8 cellular contexts compared by ENCODE assay signal in genomic region chr9:39030391-39031019, GRCh38.
DNase-seq lines count a peak whose midpoint lies in the region; ATAC-seq, FAIRE-seq and TF ChIP-seq lines count a peak whose summit lies in the region.
"Not testable (repeated sequence)": the region's sequence is repeated elsewhere in the genome, so short reads cannot be mapped to it uniquely, and the experiment has no call there.

No MANE protein-coding gene starts in this region.

- not testable (repeated sequence) for H3K4me1 ChIP-seq in HCT116 (ENCODE audit: control insufficient read depth in 1 of 2, insufficient read depth in 2 of 2, low read length in 2 of 2); Panc1 (ENCODE audit: control insufficient read depth, insufficient read depth, low read length); endothelial cell of umbilical vein (ENCODE audit: control insufficient read depth, extremely low read depth, insufficient read depth, low read length); hepatocyte (ENCODE audit: insufficient read depth)

- not testable (repeated sequence) for H3K4me3 Mint-ChIP-seq in activated naive CD8-positive, alpha-beta T cell treated with anti-CD3 and anti-CD28 coated beads, Interleukin-2, amount 50 U/mL, for 24 hours

- not testable (repeated sequence) for H3K9me3 ChIP-seq in HCT116 (ENCODE audit: control insufficient read depth in 1 of 2, insufficient read depth in 1 of 2, low read depth in 1 of 2, low read length in 2 of 2); Panc1 (ENCODE audit: control insufficient read depth, insufficient read depth, low read depth, low read length); endothelial cell of umbilical vein (replicated peaks; ENCODE audit: control insufficient read depth, insufficient read depth, low read length); hepatocyte (ENCODE audit: low read depth)

- DNase-seq in Caki2 (ENCODE audit: low read depth): peak; percentile 86
- peak; percentile 86 for DNase-seq in HCT116 (ENCODE audit: low read depth, low spot score)
- peak; percentile 38 for DNase-seq in Panc1 (ENCODE audit: low read depth, low spot score)
- DNase-seq in activated naive CD8-positive, alpha-beta T cell treated with anti-CD3 and anti-CD28 coated beads, Interleukin-2, amount 50 U/mL, for 24 hours; hepatocyte (ENCODE audit: low spot score); omental fat pad (ENCODE audit: low spot score): not testable (repeated sequence)
- peak; percentile 93 for DNase-seq in endothelial cell of umbilical vein (ENCODE audit: low read depth, low spot score)

- ATAC-seq in HCT116 (peak; percentile 89), HG03469 (IDR thresholded peaks at IDR 0.05; ENCODE audit: unreplicated experiment) (peak; percentile 38), Panc1 (peak; percentile 86), omental fat pad (ENCODE audit: low FRiP score) (peak; percentile 54)
- ATAC-seq in activated naive CD8-positive, alpha-beta T cell treated with anti-CD3 and anti-CD28 coated beads, Interleukin-2, amount 50 U/mL, for 24 hours: peak; percentile 49

- intact Hi-C loops in HCT116 (cut with micrococcal nuclease); Panc1 (cut with micrococcal nuclease; ENCODE audit: unreplicated experiment); endothelial cell of umbilical vein (cut with micrococcal nuclease): not testable (repeated sequence)

- not testable (repeated sequence) for H3K27me3 ChIP-seq in HCT116 (ENCODE audit: insufficient read depth, low read length); Panc1 (ENCODE audit: control insufficient read depth, insufficient read depth, low read length); endothelial cell of umbilical vein (ENCODE audit: control insufficient read depth in 2 of 2, insufficient read depth in 2 of 2, low read length in 2 of 2); hepatocyte

- not testable (repeated sequence) for TF ChIP-seq RAD21 in HCT116 (IDR thresholded peaks at IDR 0.05; ENCODE audit: low read depth)

- not testable (repeated sequence) for H3K79me2 ChIP-seq in HCT116 (ENCODE audit: insufficient read depth, low read length); endothelial cell of umbilical vein (ENCODE audit: control insufficient read depth, insufficient read depth, low read length); hepatocyte

- not testable (repeated sequence) for H3K36me3 Mint-ChIP-seq in activated naive CD8-positive, alpha-beta T cell treated with anti-CD3 and anti-CD28 coated beads, Interleukin-2, amount 50 U/mL, for 24 hours (ENCODE audit: low read depth)

- RAD21 ChIA-PET in HCT116 (lab: Charles Lee; ENCODE audit: low non-redundant PET in 1 of 2, low total read pairs in 2 of 2, uncharacterized antibody in 2 of 2, unreplicated experiment in 2 of 2): not testable (repeated sequence)

- not testable (repeated sequence) for BruUV-seq in HCT116 (replicated peaks; lab: Mats Ljungman, UMichigan); Panc1 (replicated peaks; lab: Mats Ljungman, UMichigan)
- TSS peak; percentile 59 for BruUV-seq in endothelial cell of umbilical vein (replicated peaks; lab: Mats Ljungman, UMichigan)

- not testable (repeated sequence) for H3K9me3 Mint-ChIP-seq in activated naive CD8-positive, alpha-beta T cell treated with anti-CD3 and anti-CD28 coated beads, Interleukin-2, amount 50 U/mL, for 24 hours

- peak overlapping the region; percentile 28 for H2AFZ ChIP-seq in HCT116 (ENCODE audit: low read depth, low read length, poor library complexity, severe bottlenecking)
- not testable (repeated sequence) for H2AFZ ChIP-seq in endothelial cell of umbilical vein (ENCODE audit: low read depth, low read length); hepatocyte

- H4K20me1 ChIP-seq in HCT116 (ENCODE audit: insufficient read depth); endothelial cell of umbilical vein (replicated peaks; ENCODE audit: control insufficient read depth, extremely low read depth, insufficient read depth, low read length); hepatocyte (ENCODE audit: insufficient read depth, poor library complexity, severe bottlenecking): not testable (repeated sequence)

- H3K4me3 ChIP-seq in HCT116 (replicated peaks in 1 of 2; ENCODE audit: low read depth in 1 of 2, low read length in 2 of 2); Panc1 (ENCODE audit: low read depth in 2 of 2, low read length in 2 of 2); endothelial cell of umbilical vein (replicated peaks in 1 of 3; ENCODE audit: insufficient read depth in 1 of 3, low read depth in 1 of 3, low read length in 3 of 3); hepatocyte: not testable (repeated sequence)

- not testable (repeated sequence) for H3K9ac ChIP-seq in HCT116 (ENCODE audit: low read length); endothelial cell of umbilical vein (replicated peaks; ENCODE audit: extremely low read depth, insufficient read depth, low read length)

- TF ChIP-seq POLR2A in HCT116 (IDR thresholded peaks at IDR 0.05; ENCODE audit: borderline replicate concordance, extremely low read depth, insufficient read depth, insufficient read length); endothelial cell of umbilical vein (IDR thresholded peaks at IDR 0.05; ENCODE audit: low read depth, low read length): not testable (repeated sequence)

- H3K27ac Mint-ChIP-seq in activated naive CD8-positive, alpha-beta T cell treated with anti-CD3 and anti-CD28 coated beads, Interleukin-2, amount 50 U/mL, for 24 hours: not testable (repeated sequence)

- CTCF ChIA-PET in HCT116 (lab: Charles Lee); Panc1 (lab: Charles Lee); endothelial cell of umbilical vein (lab: Charles Lee): not testable (repeated sequence)

- H3K9me1 ChIP-seq in endothelial cell of umbilical vein (replicated peaks; ENCODE audit: control insufficient read depth, extremely low read depth, insufficient read depth, low read length): not testable (repeated sequence)

- not testable (repeated sequence) for FAIRE-seq in endothelial cell of umbilical vein (lab: Jason Lieb, UNC)

- dilution Hi-C loops in endothelial cell of umbilical vein (cut with MboI; ENCODE audit: extremely low pct_ligation_motif_present, low sequenced_read_pairs): not testable (repeated sequence)

- H3K27ac ChIP-seq in HCT116 (ENCODE audit: low read depth, low read length): peak overlapping the region; percentile 32; the same call in 1 of the 2 replicates
- not testable (repeated sequence) for H3K27ac ChIP-seq in Panc1 (ENCODE audit: low read length)
- H3K27ac ChIP-seq in endothelial cell of umbilical vein (ENCODE audit: insufficient read depth, low read depth, low read length): peak overlapping the region; percentile 55
- peak overlapping the region; percentile 28 for H3K27ac ChIP-seq in hepatocyte

- not testable (repeated sequence) for TF ChIP-seq CTCF in HCT116 (IDR thresholded peaks at IDR 0.05 in 2 of 3, conservative IDR thresholded peaks at IDR 0.05 in 1 of 3; ENCODE audit: borderline replicate concordance in 1 of 3, insufficient read depth in 1 of 3, low read depth in 2 of 3, low read length in 2 of 3); Panc1 (IDR thresholded peaks at IDR 0.05); endothelial cell of umbilical vein (IDR thresholded peaks at IDR 0.05; ENCODE audit: extremely low read depth in 1 of 2, insufficient read depth in 1 of 2, low read depth in 1 of 2, low read length in 2 of 2); hepatocyte (IDR thresholded peaks at IDR 0.05; ENCODE audit: poor library complexity); omental fat pad (IDR thresholded peaks at IDR 0.05)

- H3K4me2 ChIP-seq in HCT116 (ENCODE audit: low read length): peak overlapping the region; percentile 9
- H3K4me2 ChIP-seq in endothelial cell of umbilical vein (ENCODE audit: insufficient read depth, low read length); hepatocyte: not testable (repeated sequence)

- not testable (repeated sequence) for H3K36me3 ChIP-seq in HCT116 (ENCODE audit: control insufficient read depth in 1 of 2, insufficient read depth in 2 of 2, low read length in 2 of 2); Panc1 (ENCODE audit: control insufficient read depth, insufficient read depth, low read length); endothelial cell of umbilical vein (ENCODE audit: control insufficient read depth in 2 of 2, extremely low read depth in 1 of 2, insufficient read depth in 2 of 2, low read length in 2 of 2); hepatocyte (replicated peaks; ENCODE audit: insufficient read depth, low read depth)

- not testable (repeated sequence) for H3K27me3 Mint-ChIP-seq in activated naive CD8-positive, alpha-beta T cell treated with anti-CD3 and anti-CD28 coated beads, Interleukin-2, amount 50 U/mL, for 24 hours

- H3K4me1 Mint-ChIP-seq in activated naive CD8-positive, alpha-beta T cell treated with anti-CD3 and anti-CD28 coated beads, Interleukin-2, amount 50 U/mL, for 24 hours: not testable (repeated sequence)

- POLR2A ChIA-PET in HCT116 (lab: Charles Lee); Panc1 (lab: Charles Lee); endothelial cell of umbilical vein (lab: Charles Lee): not testable (repeated sequence)

- in situ Hi-C loops in Caki2 (cut with HindIII; ENCODE audit: low pct_unique_long_range_greater_than_20kb, low sequenced_read_pairs); Panc1 (cut with HindIII; ENCODE audit: low pct_unique_long_range_greater_than_20kb, low sequenced_read_pairs): not testable (repeated sequence)

- not testable (repeated sequence) for H3K9me2 ChIP-seq in HCT116 (ENCODE audit: insufficient read depth); hepatocyte (replicated peaks; ENCODE audit: insufficient read depth)

- WGBS in hepatocyte (ENCODE audit: low lambda C conversion rate, missing lambda C conversion rate): 53% methylated on average over 7 of the region's 9 CpGs

TF ChIP-seq in HCT116, 20 proteins besides CTCF, POLR2A, EP300 and RAD21 (continues in another document):
- TF ChIP-seq CBX3 (IDR thresholded peaks at IDR 0.05; ENCODE audit: low read depth) (0 out of 2 replicates have a peak, but pooled peaks have one; percentile 36), SP1 (IDR thresholded peaks at IDR 0.05; ENCODE audit: low read depth) (peak; percentile 24; the same call in 1 of the 2 replicates)

TF ChIP-seq in endothelial cell of umbilical vein, 7 proteins besides CTCF, POLR2A, EP300 and RAD21 (continues in another document):
- peak; percentile 42 for TF ChIP-seq JUN (IDR thresholded peaks at IDR 0.05; ENCODE audit: borderline replicate concordance, insufficient read depth, insufficient read length, low read depth)

Comparison
In these comparisons a context has a peak if more than half of its experiments do, and no peak if none do; other contexts are left out.
1. ATAC-seq: peak in every context shown above with its lines; median percentile 89 in HCT116; 86 in Panc1; 54 in omental fat pad; 49 in activated naive CD8-positive, alpha-beta T cell treated with anti-CD3 and anti-CD28 coated beads, Interleukin-2, amount 50 U/mL, for 24 hours; 38 in HG03469.